2 cellular contexts compared by ENCODE assay signal in genomic region chr22:25051073-25051472, GRCh38.
TF ChIP-seq lines count a peak whose summit lies in the region.

No MANE protein-coding gene starts in this region.

TF ChIP-seq in HCT116, 20 proteins besides CTCF, POLR2A, EP300 and RAD21 (continued from another document):
- no peak for TF ChIP-seq REST (IDR thresholded peaks at IDR 0.05; ENCODE audit: low read depth)
- TF ChIP-seq CEBPB (IDR thresholded peaks at IDR 0.05; ENCODE audit: low read depth): no peak

TF ChIP-seq in WTC11, 78 proteins besides CTCF, POLR2A, EP300 and RAD21 (continued from another document):
- TF ChIP-seq AR (CRISPR knock-in tag; IDR thresholded peaks at IDR 0.05): no peak
- no peak for TF ChIP-seq ZNF232 (CRISPR knock-in tag; IDR thresholded peaks at IDR 0.05)
- TF ChIP-seq USF1 (CRISPR knock-in tag; IDR thresholded peaks at IDR 0.05): no peak
- no peak for TF ChIP-seq TCF7 (CRISPR knock-in tag; IDR thresholded peaks at IDR 0.05; ENCODE audit: low read depth)
- no peak for TF ChIP-seq ZBTB43 (CRISPR knock-in tag; IDR thresholded peaks at IDR 0.05)
- TF ChIP-seq NFE2L1 (CRISPR knock-in tag; IDR thresholded peaks at IDR 0.05): no peak
- no peak for TF ChIP-seq ATF1 (CRISPR knock-in tag; IDR thresholded peaks at IDR 0.05)
- no peak for TF ChIP-seq CBFB (CRISPR knock-in tag; IDR thresholded peaks at IDR 0.05; ENCODE audit: low read depth)
- no peak for TF ChIP-seq MLX (CRISPR knock-in tag; IDR thresholded peaks at IDR 0.05)
- no peak for TF ChIP-seq MYBL2 (CRISPR knock-in tag; IDR thresholded peaks at IDR 0.05)
- no peak for TF ChIP-seq ZNF396 (CRISPR knock-in tag; IDR thresholded peaks at IDR 0.05; ENCODE audit: borderline replicate concordance)
TF ChIP-seq in WTC11: peak in this region for 0.
